Comparison of ENCODE assay signal across 25 cellular contexts in genomic region chr18:26489191-26489590, GRCh38.
"Had no signal": no experiment of that assay in that cellular context is flagged by ENCODE, and none has a peak within 500 bp of the region (broad histone marks: within the 10 kb centered on the region; RNA-seq: fewer than 3 reads in every experiment).

No MANE protein-coding gene starts in this region.

- DNase-seq: activated CD4-positive, alpha-beta T cell treated with anti-CD3 and anti-CD28 coated beads for 48 hours; activated CD4-positive, alpha-beta T cell treated with anti-CD3 and anti-CD28 coated beads, Interleukin-2, amount 50 U/mL, for 4 hours; activated CD4-positive, CD25-positive, alpha-beta regulatory T cell treated with anti-CD3 and anti-CD28 coated beads, Interleukin-2, amount 50 U/mL, for 72 hours; activated CD8-positive, alpha-beta memory T cell treated with anti-CD3 and anti-CD28 coated beads, Interleukin-2, amount 50 U/mL, for 48 hours; activated CD8-positive, alpha-beta T cell treated with anti-CD3 and anti-CD28 coated beads, Interleukin-2, amount 10 ng/mL, durations not matched to agents 7 days and 5 days; activated naive CD4-positive, alpha-beta T cell treated with anti-CD3 and anti-CD28 coated beads, Interleukin-2, amount 50 U/mL, for 16 hours; activated naive CD8-positive, alpha-beta T cell treated with anti-CD3 and anti-CD28 coated beads, Interleukin-2, amount 10 ng/mL, durations not matched to agents 7 days and 5 days; activated T-cell treated with anti-CD3 and anti-CD28 coated beads, Interleukin-2, amount 50 U/mL, for 1 hour; adrenal gland; anterior cingulate cortex; MG63; MV-4-11; NCI-H1694; NCI-H2029; NCI-H2107; NCI-H2171 treated with DMSO at 0.1 percent for 48 hours; NCI-H226; NCI-H510A; NCI-H526 treated with DMSO at 0.1 percent for 48 hours; NCI-H82; Peyer's patch; SIG-M5; T-helper 17 cell; T-helper 9 cell had no signal

- H3K9me3 ChIP-seq: adrenal gland, MG63, Peyer's patch had no signal

- H3K36me3 ChIP-seq: adrenal gland, MG63, Peyer's patch had no signal

- H3K27me3 ChIP-seq: adrenal gland, MG63, Peyer's patch had no signal

- ATAC-seq: activated CD8-positive, alpha-beta T cell treated with anti-CD3 and anti-CD28 coated beads, Interleukin-2, amount 10 ng/mL, durations not matched to agents 7 days and 5 days; T-helper 17 cell; WTC11 had no signal

- H3K4me1 ChIP-seq: Peyer's patch had no signal

- H3K4me3 ChIP-seq: adrenal gland, MG63, Peyer's patch had no signal

- H3K27ac ChIP-seq: adrenal gland, Peyer's patch had no signal
